In genomic region chr2:136156411-136156810, GRCh38 we compare ENCODE assay signal across 24 cellular contexts. TPM values are rescaled to one million over a fixed set of nuclear protein-coding genes. Genes with fewer than 3 reads are reported as not detected.
"Had no signal": no experiment of that assay in that cellular context is flagged by ENCODE, and none has a peak within 500 bp of the region (broad histone marks: within the 10 kb centered on the region; RNA-seq: fewer than 3 reads in every experiment).

No MANE protein-coding gene starts in this region.

- FAIRE-seq: kidney had no signal

- H3K27me3 Mint-ChIP-seq: activated CD8-positive, alpha-beta T cell treated with anti-CD3 and anti-CD28 coated beads for 36 hours; activated T-helper 17 cell treated with anti-CD3 and anti-CD28 coated beads, Interleukin-2, amount 50 U/mL, for 72 hours; brain had no signal

- H3K9me3 Mint-ChIP-seq: activated CD8-positive, alpha-beta T cell treated with anti-CD3 and anti-CD28 coated beads for 36 hours; activated T-helper 17 cell treated with anti-CD3 and anti-CD28 coated beads, Interleukin-2, amount 50 U/mL, for 72 hours; neural crest cell; T-helper 1 cell treated with Interleukin-12 subunit alpha and Interleukin-12 subunit beta and Interleukin-4 antibody, amounts not matched to agents 30 μg/mL and 1 μg/mL, for 36 hours had no signal

- ATAC-seq: activated CD8-positive, alpha-beta T cell treated with anti-CD3 and anti-CD28 coated beads for 36 hours; activated naive CD4-positive, alpha-beta T cell treated with anti-CD3 and anti-CD28 coated beads, Interleukin-2, amount 50 U/mL, for 72 hours; activated T-helper 17 cell treated with anti-CD3 and anti-CD28 coated beads, Interleukin-2, amount 50 U/mL, for 72 hours; lower lobe of right lung; naive thymus-derived CD4-positive, alpha-beta T cell had no signal

- DNase-seq: activated CD4-positive, alpha-beta T cell treated with anti-CD3 and anti-CD28 coated beads for 48 hours; activated CD8-positive, alpha-beta T cell treated with anti-CD3 and anti-CD28 coated beads for 36 hours; activated T-cell treated with anti-CD3 and anti-CD28 coated beads, Interleukin-2, amount 50 U/mL, for 1 hour; aorta; caudate nucleus; dermis blood vessel endothelial cell; effector CD8-positive, alpha-beta T cell; erythroblast; foreskin fibroblast; kidney; lower lobe of right lung; naive thymus-derived CD4-positive, alpha-beta T cell; sigmoid colon; spleen; stimulated activated CD4-positive, alpha-beta T cell treated with anti-CD3 and anti-CD28 coated beads, Interleukin-4, amount 100 ng/mL, for 1 hour; stimulated activated naive CD4-positive, alpha-beta T cell treated with Interleukin-2 at 50 U/mL for 16 hours; upper lobe of left lung had no signal

- H3K4me3 ChIP-seq: lower lobe of right lung, sigmoid colon, spleen, thoracic aorta, upper lobe of left lung had no signal

- H3K9me3 ChIP-seq: lower lobe of right lung, sigmoid colon, spleen, thoracic aorta, upper lobe of left lung had no signal

- H3K27me3 ChIP-seq: sigmoid colon, spleen, upper lobe of left lung had no signal

- H3K36me3 Mint-ChIP-seq: activated naive CD4-positive, alpha-beta T cell treated with anti-CD3 and anti-CD28 coated beads, Interleukin-2, amount 50 U/mL, for 72 hours; brain; naive thymus-derived CD4-positive, alpha-beta T cell had no signal

- H3K27ac ChIP-seq: lower lobe of right lung, sigmoid colon, spleen, thoracic aorta, upper lobe of left lung had no signal

- H3K4me1 ChIP-seq: lower lobe of right lung, upper lobe of left lung had no signal

- H3K36me3 ChIP-seq: lower lobe of right lung, sigmoid colon, spleen, thoracic aorta, upper lobe of left lung had no signal

- H3K4me3 Mint-ChIP-seq: activated CD8-positive, alpha-beta T cell treated with anti-CD3 and anti-CD28 coated beads for 36 hours; activated T-helper 17 cell treated with anti-CD3 and anti-CD28 coated beads, Interleukin-2, amount 50 U/mL, for 72 hours; brain; naive thymus-derived CD4-positive, alpha-beta T cell; neural crest cell; T-helper 1 cell treated with Interleukin-12 subunit alpha and Interleukin-12 subunit beta and Interleukin-4 antibody, amounts not matched to agents 30 μg/mL and 1 μg/mL, for 36 hours had no signal

- H3K27ac Mint-ChIP-seq: activated CD8-positive, alpha-beta T cell treated with anti-CD3 and anti-CD28 coated beads for 36 hours; activated naive CD4-positive, alpha-beta T cell treated with anti-CD3 and anti-CD28 coated beads, Interleukin-2, amount 50 U/mL, for 72 hours; activated T-helper 17 cell treated with anti-CD3 and anti-CD28 coated beads, Interleukin-2, amount 50 U/mL, for 72 hours; brain; naive thymus-derived CD4-positive, alpha-beta T cell; T-helper 1 cell treated with Interleukin-12 subunit alpha and Interleukin-12 subunit beta and Interleukin-4 antibody, amounts not matched to agents 30 μg/mL and 1 μg/mL, for 36 hours had no signal

RNA-seq across cellular contexts. Expression of gene CXCR4, which starts 38.5 kb away (rescaled TPM):
- total RNA-seq: fibroblast of lung had no signal
